Comparison of ENCODE assay signal across 8 cellular contexts in genomic region chr1:58783993-58784757, GRCh38. TPM values are rescaled to one million over a fixed set of nuclear protein-coding genes. Genes with fewer than 3 reads are reported as not detected.
A peak's percentile ranks its signal among the peaks of the same experiment; 100 is the strongest.
DNase-seq lines count a peak whose midpoint lies in the region; ATAC-seq and TF ChIP-seq lines count a peak whose summit lies in the region.

Gene JUN, minus strand, starts transcription at chr1:58784047. Its CDS starts 977 bp downstream, at chr1:58783070.

- H3K4me2 ChIP-seq in PC-9: peak within 1 kb of the TSS; percentile 97

- peaks cover 37% of the 10 kb centered on the region for H4K20me1 ChIP-seq in PC-9 (ENCODE audit: insufficient read depth)

- intact Hi-C loops in PC-9 (cut with micrococcal nuclease; ENCODE audit: unreplicated experiment): loop anchor here (1.0 to 10.0 kb wide), 6 partner anchors 207 to 701 kb away; partner anchors contain the start of gene TACSTD2
- intact Hi-C loops in mucosa of descending colon (cut with DNase I, micrococcal nuclease): loop anchor here (5.0 to 10.0 kb wide), 3 partner anchors 113 to 911 kb away; no protein-coding TSS in a partner anchor

- BruUV-seq in PC-9 (replicated peaks; lab: Mats Ljungman, UMichigan): no TSS peak

- H3K27me3 ChIP-seq in PC-9 (ENCODE audit: insufficient read depth, low read depth): no peaks in the 10 kb centered on the region

- ATAC-seq in GM21619 (IDR thresholded peaks at IDR 0.05; ENCODE audit: unreplicated experiment): peak; percentile 76
- peak; percentile 82 for ATAC-seq in mucosa of descending colon

- no peaks in the 10 kb centered on the region for H3K9me2 ChIP-seq in PC-9 (ENCODE audit: insufficient read depth)

- CTCF ChIA-PET in PC-9 (lab: Charles Lee): interaction anchor here (0.6 to 1.8 kb wide), 6 partner anchors 10 to 975 kb away, joined by 3 to 8 read pairs (median 6); no protein-coding TSS in a partner anchor

- peaks cover 33% of the 10 kb centered on the region for H3K4me1 ChIP-seq in PC-9 (replicated peaks; ENCODE audit: insufficient read depth)
- H3K4me1 ChIP-seq in mucosa of descending colon (ENCODE audit: low read depth): peaks cover 10% of the 10 kb centered on the region

- H3K4me3 ChIP-seq in Jurkat, Clone E6-1 (ENCODE audit: low read length): peak within 1 kb of the TSS; percentile 69
- H3K4me3 ChIP-seq in PC-9 (peak within 1 kb of the TSS; percentile 94), mucosa of descending colon (peak within 1 kb of the TSS; percentile 97)

- H3K9me3 ChIP-seq in PC-9 (ENCODE audit: insufficient read depth, low read depth) (peaks cover 7% of the 10 kb centered on the region; the same call in 1 of the 2 replicates), mucosa of descending colon (no peaks in the 10 kb centered on the region)

- H3K27ac ChIP-seq in PC-9: peak within 1 kb of the TSS; percentile 99
- peak within 1 kb of the TSS; percentile 97 for H3K27ac ChIP-seq in epithelial cell of prostate

- POLR2A ChIA-PET in PC-9 (lab: Charles Lee; ENCODE audit: unreplicated experiment): interaction anchor here (0.5 to 1.4 kb wide), 42 partner anchors 11 to 1687 kb away, joined by 3 to 22 read pairs (median 6); partner anchors contain the start of gene FGGY

- H3K79me2 ChIP-seq in PC-9 (ENCODE audit: low read depth): peaks cover 40% of the 10 kb centered on the region

- DNase-seq in DMS114 treated with DMSO at 0.1 percent for 48 hours (lab: John Stamatoyannopoulos, UW; ENCODE audit: unreplicated experiment) (peak; percentile 95), PC-9 (peak; percentile 96 to 99), epithelial cell of prostate (ENCODE audit: low read depth, low spot score) (peak; percentile 98), mucosa of descending colon (peak; percentile 99 to 100 (median 100))
- DNase-seq in Jurkat, Clone E6-1 (ENCODE audit: low read depth, low spot score): peak; percentile 98
- peak; percentile 97 for DNase-seq in activated T-cell treated with anti-CD3 and anti-CD28 coated beads, Interleukin-2, amount 50 U/mL, for 1 hour
- DNase-seq in stimulated activated CD8-positive, alpha-beta memory T cell treated with anti-CD3 and anti-CD28 coated beads, Interleukin-4, amount 100 ng/mL, for 24 hours (ENCODE audit: low read depth): peak; percentile 97

- TF ChIP-seq CTCF in PC-9 (conservative IDR thresholded peaks at IDR 0.05) (no peak), mucosa of descending colon (IDR thresholded peaks at IDR 0.05) (no peak)

- H3F3A ChIP-seq in PC-9 (ENCODE audit: insufficient read depth, low read depth): peaks cover 49% of the 10 kb centered on the region

- H2AFZ ChIP-seq in PC-9: peak within 1 kb of the TSS; percentile 67

- H3K36me3 ChIP-seq in PC-9 (ENCODE audit: low read depth) (peaks cover 24% of the 10 kb centered on the region; the same call in 1 of the 2 replicates), mucosa of descending colon (ENCODE audit: low read depth) (peaks cover 4% of the 10 kb centered on the region)

RNA-seq across cellular contexts. Expression of gene JUN, which starts in this region (rescaled TPM):
- 2.2 TPM for polyA plus RNA-seq in Jurkat, Clone E6-1 (2012; ENCODE audit: insufficient read depth, insufficient read length)
- 74.7 and 93.7 TPM in 2 replicates for total RNA-seq in PC-9 (2021)
- 100 to 1,000 TPM; 138 to 303 (median 153) TPM for total RNA-seq in mucosa of descending colon

Comparison
In these comparisons a context has a peak if more than half of its experiments do, and no peak if none do; other contexts are left out.
1. Peak in every context shown above with its lines: DNase-seq, ATAC-seq, H3K4me3 ChIP-seq and H3K27ac ChIP-seq.